ENCODE assay signal across 9 cellular contexts in the genomic region with DNA sequence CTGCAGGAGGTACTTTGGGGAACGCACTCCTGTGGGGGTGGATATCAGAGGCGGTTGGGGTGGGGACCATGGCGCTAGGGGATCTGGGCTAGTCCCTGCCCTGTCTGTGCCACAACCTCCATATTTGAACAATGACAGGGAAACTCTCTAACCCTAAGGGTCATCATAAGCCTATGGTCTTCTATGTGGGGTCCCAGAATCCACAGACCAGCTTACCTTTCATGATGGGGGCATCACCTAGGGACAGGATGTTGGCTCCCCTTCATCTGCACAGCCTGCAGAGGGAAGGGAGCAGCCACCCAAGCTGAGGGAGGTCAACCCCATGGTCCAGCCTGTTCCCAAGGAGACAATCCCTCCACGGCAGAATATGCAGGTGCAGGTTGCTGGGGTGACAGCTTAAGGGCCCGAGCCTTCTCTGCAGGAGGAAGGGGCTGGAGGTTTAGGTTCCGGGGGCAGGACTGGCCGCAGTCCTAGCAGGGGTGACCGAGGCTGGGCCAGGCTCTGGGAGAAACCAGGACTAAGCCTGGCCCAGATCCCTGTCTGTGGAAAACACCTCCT. TPM values are rescaled to one million over a fixed set of nuclear protein-coding genes. Genes with fewer than 3 reads are reported as not detected.
DNase-seq lines count a peak whose midpoint lies in the region; ATAC-seq, FAIRE-seq and TF ChIP-seq lines count a peak whose summit lies in the region.
"Had no signal": no experiment of that assay in that cellular context is flagged by ENCODE, and none has a peak within 500 bp of the region (broad histone marks: within the 10 kb centered on the region; RNA-seq: fewer than 3 reads in every experiment).

No MANE protein-coding gene starts in this region.

- H3K27ac Mint-ChIP-seq in activated naive CD4-positive, alpha-beta T cell treated with anti-CD3 and anti-CD28 coated beads for 36 hours, result no peak overlapping the region
- peak overlapping the region; percentile 87 for H3K27ac Mint-ChIP-seq in memory B cell
- no peak overlapping the region for H3K27ac Mint-ChIP-seq in type B pancreatic cell

- H3K4me2 ChIP-seq in K562 (ENCODE audit: insufficient read depth, low read length), result peak overlapping the region; percentile 98

- H2AFZ ChIP-seq in K562 (ENCODE audit: low read depth, low read length), result no peak overlapping the region

- TF ChIP-seq RAD21 in K562 (CRISPR knock-in tag; conservative IDR thresholded peaks at IDR 0.05 in 1 of 2, IDR thresholded peaks at IDR 0.05 in 1 of 2), result no peak

- POLR2A ChIA-PET in K562 (lab: Yijun Ruan, JAX), result interaction anchor here (0.6 to 2.0 kb wide), 5 partner anchors 10 to 1096 kb away, joined by 3 to 10 read pairs (median 3); a partner anchor contains a TSS

- no peaks in the 10 kb centered on the region for H3K9me3 Mint-ChIP-seq in activated naive CD4-positive, alpha-beta T cell treated with anti-CD3 and anti-CD28 coated beads for 36 hours
- H3K9me3 Mint-ChIP-seq in memory B cell (no peaks in the 10 kb centered on the region), type B pancreatic cell (no peaks in the 10 kb centered on the region)

- no peak for FAIRE-seq in K562 (lab: Jason Lieb, UNC)

- 47% methylated on average over 8 of the region's 8 CpGs for WGBS in K562 (ENCODE audit: insufficient coverage, low coverage, missing lambda C conversion rate)

- DNase-seq in activated naive CD4-positive, alpha-beta T cell treated with anti-CD3 and anti-CD28 coated beads for 36 hours, result no peak
- no peak for DNase-seq in activated naive CD4-positive, alpha-beta T cell (lab: John Stamatoyannopoulos, UW)
- DNase-seq in K562 (ENCODE audit: extremely low read depth in 1 of 4, low spot score in 3 of 4), result no peak
- DNase-seq in memory B cell (ENCODE audit: low spot score in 2 of 2), result no peak
- no peak for DNase-seq in type B pancreatic cell (ENCODE audit: extremely low spot score, unreplicated experiment)
- DNase-seq in kidney tubule cell (ENCODE audit: low spot score), result no peak
- no peak for DNase-seq in NCI-H748 treated with DMSO at 0.1 percent for 48 hours (lab: John Stamatoyannopoulos, UW)

- H3K9me3 ChIP-seq in K562 (replicated peaks; ENCODE audit: control insufficient read depth, insufficient read depth, low read depth, low read length), result no peaks in the 10 kb centered on the region
- H3K9me3 ChIP-seq: mucosa of descending colon had no signal

- peaks cover 4% of the 10 kb centered on the region for H3K9me1 ChIP-seq in K562 (ENCODE audit: control insufficient read depth, insufficient read depth, low read length)

- H3K4me3 Mint-ChIP-seq in activated naive CD4-positive, alpha-beta T cell treated with anti-CD3 and anti-CD28 coated beads for 36 hours, result peak overlapping the region; percentile 80
- peak overlapping the region; percentile 92 for H3K4me3 Mint-ChIP-seq in memory B cell
- peak overlapping the region; percentile 88 for H3K4me3 Mint-ChIP-seq in type B pancreatic cell

- peak overlapping the region; percentile 82 to 94 for H3K9ac ChIP-seq in K562 (ENCODE audit: insufficient read depth in 1 of 2, low read depth in 2 of 2, low read length in 2 of 2)

- peaks cover 31% of the 10 kb centered on the region; the same call in 2 of the 3 replicates for H3K36me3 ChIP-seq in K562 (ENCODE audit: control insufficient read depth, insufficient read depth, low read length)

- BruUV-seq in K562 (replicated peaks; lab: Mats Ljungman, UMichigan), result no TSS peak

- H3K27me3 ChIP-seq in K562 (ENCODE audit: control insufficient read depth in 2 of 2, insufficient read depth in 2 of 2, low read length in 2 of 2), result no peaks in the 10 kb centered on the region

- intact Hi-C loops in activated naive CD4-positive, alpha-beta T cell treated with anti-CD3 and anti-CD28 coated beads for 36 hours (cut with micrococcal nuclease), result loop anchor here (10.0 kb wide), 1 partner anchor 764 kb away; a partner anchor contains a TSS
- intact Hi-C loops in K562 (cut with micrococcal nuclease), result loop anchor here (2.0 to 10.0 kb wide), 3 partner anchors 16 to 504 kb away; a partner anchor contains a TSS

- TF ChIP-seq EP300 in K562 (IDR thresholded peaks at IDR 0.05; ENCODE audit: low read length), result no peak

- in situ Hi-C loops in K562 (cut with MboI), result loop anchor here (10.0 to 25.0 kb wide), 2 partner anchors 744 to 912 kb away; a partner anchor contains a TSS

- ATAC-seq in K562 (no peak), memory B cell (ENCODE audit: low read depth) (no peak), HG03196 (IDR thresholded peaks at IDR 0.05; ENCODE audit: unreplicated experiment) (no peak)

- H3K4me3 ChIP-seq in K562, result peak overlapping the region; percentile 83
- H3K4me3 ChIP-seq: mucosa of descending colon had no signal

- H3K27ac ChIP-seq in K562 (ENCODE audit: extremely low read depth, low read depth, low read length), result peak overlapping the region; percentile 87

- TF ChIP-seq POLR2A in K562 (conservative IDR thresholded peaks at IDR 0.05), result no peak

- H4K20me1 ChIP-seq in K562 (replicated peaks; ENCODE audit: control insufficient read depth, insufficient read depth, low read length), result no peaks in the 10 kb centered on the region

- H3K27me3 Mint-ChIP-seq in activated naive CD4-positive, alpha-beta T cell treated with anti-CD3 and anti-CD28 coated beads for 36 hours (ENCODE audit: low read depth), result no peaks in the 10 kb centered on the region
- H3K27me3 Mint-ChIP-seq in memory B cell (no peaks in the 10 kb centered on the region), type B pancreatic cell (no peaks in the 10 kb centered on the region)

- TF ChIP-seq CTCF in K562 (IDR thresholded peaks at IDR 0.05 in 2 of 3, conservative IDR thresholded peaks at IDR 0.05 in 1 of 3; ENCODE audit: insufficient read depth in 2 of 3, low read depth in 1 of 3, low read length in 3 of 3), result 0 out of 6 replicates have a peak, but pooled peaks of 1 of the 3 experiments have one; percentile 5
- TF ChIP-seq CTCF in type B pancreatic cell (conservative IDR thresholded peaks at IDR 0.05), result no peak

- H3K79me2 ChIP-seq in K562 (ENCODE audit: control insufficient read depth, insufficient read depth, low read length), result peaks cover 32% of the 10 kb centered on the region

- peaks cover 2% of the 10 kb centered on the region for H3K36me3 Mint-ChIP-seq in activated naive CD4-positive, alpha-beta T cell treated with anti-CD3 and anti-CD28 coated beads for 36 hours (ENCODE audit: low read depth)
- H3K36me3 Mint-ChIP-seq in memory B cell, result no peaks in the 10 kb centered on the region
- peaks cover 3% of the 10 kb centered on the region for H3K36me3 Mint-ChIP-seq in type B pancreatic cell

- H3K4me1 ChIP-seq in K562 (replicated peaks in 1 of 2; ENCODE audit: control insufficient read depth in 2 of 2, insufficient read depth in 2 of 2, low read length in 2 of 2), result peaks cover 26 to 55% of the 10 kb centered on the region in 2 experiments

- H3K4me1 Mint-ChIP-seq in activated naive CD4-positive, alpha-beta T cell treated with anti-CD3 and anti-CD28 coated beads for 36 hours (ENCODE audit: low read depth), result peaks cover 16% of the 10 kb centered on the region
- H3K4me1 Mint-ChIP-seq in memory B cell (peaks cover 15% of the 10 kb centered on the region), type B pancreatic cell (ENCODE audit: unreplicated experiment) (peaks cover 19% of the 10 kb centered on the region)

- CTCF ChIA-PET in activated naive CD4-positive, alpha-beta T cell treated with anti-CD3 and anti-CD28 coated beads for 36 hours (lab: Charles Lee), result interaction anchor here (1.3 to 2.0 kb wide), 2 partner anchors 9 to 11 kb away, joined by 4 to 11 read pairs; no protein-coding TSS in a partner anchor
- CTCF ChIA-PET in K562 (lab: Yijun Ruan, JAX; ENCODE audit: low intra/inter-chr PET ratio), result no interaction called here

RNA-seq across cellular contexts. Expression of a gene that starts 1.7 kb away (rescaled TPM):
- 1 to 10 TPM; 4.2 to 4.7 TPM for total RNA-seq in activated naive CD4-positive, alpha-beta T cell treated with anti-CD3 and anti-CD28 coated beads for 36 hours
- 12.4 and 41.2 TPM in 2 replicates for total RNA-seq in K562 (2011; cell fraction: chromatin; rRNA removed; ENCODE audit: low replicate concordance)
- total RNA-seq in K562 (2011; cell fraction: nucleolus; rRNA removed), result 46.8 and 54.4 TPM in 2 replicates
- total RNA-seq in K562 (2011; cell fraction: nucleoplasm; rRNA removed), result 36.7 and 43.2 TPM in 2 replicates
- total RNA-seq in K562 (2014; rRNA removed) (19.0 and 23.5 TPM in 2 replicates), K562 (2014; rRNA removed; fragmentation: Illumina TruSeq; extraction: Trizol) (6.3 and 7.8 TPM in 2 replicates), K562 (2015; rRNA removed; fragmentation: Illumina TruSeq; extraction: Trizol) (12.4 and 12.9 TPM in 2 replicates), K562 (2021) (21.9 and 23.3 TPM in 2 replicates), type B pancreatic cell (ENCODE audit: low replicate concordance) (18.7 and 19.4 TPM in 2 replicates)
- polyA plus RNA-seq in K562 (2011; rRNA removed) (15.8 and 29.7 TPM in 2 replicates), K562 (2014; fragmentation: Illumina TruSeq; extraction: Trizol) (14.1 and 18.0 TPM in 2 replicates), K562 (2014; fragmentation: Nextera tagmentation; extraction: Ambion mirVana) (1 to 10 TPM; 4.9 to 5.8 TPM), K562 (2014; rRNA removed) (16.5 and 19.0 TPM in 2 replicates)
- polyA plus RNA-seq in K562 (2011; cell fraction: cytosol; rRNA removed), result 44.9 and 57.8 TPM in 2 replicates
- 25.0 and 28.3 TPM in 2 replicates for polyA plus RNA-seq in K562 (2011; cell fraction: nucleus; rRNA removed)
- 19.4 and 52.1 TPM in 2 replicates for polyA plus RNA-seq in K562 (2012)
- 12.8 and 14.8 TPM in 2 replicates for polyA minus RNA-seq in K562 (2011; rRNA and poly(A)+ RNA removed)
- 15.8 and 19.1 TPM in 2 replicates for polyA minus RNA-seq in K562 (2011; cell fraction: cytosol; rRNA and poly(A)+ RNA removed)
- polyA minus RNA-seq in K562 (2011; cell fraction: nucleus; rRNA and poly(A)+ RNA removed), result 9.3 and 12.7 TPM in 2 replicates

RNA-seq across cellular contexts. Expression of a gene that starts 7.0 kb away (rescaled TPM):
- total RNA-seq in activated naive CD4-positive, alpha-beta T cell treated with anti-CD3 and anti-CD28 coated beads for 36 hours, result 10 to 100 TPM; 14.3 to 14.6 TPM
- total RNA-seq in K562 (2011; cell fraction: chromatin; rRNA removed; ENCODE audit: low replicate concordance), result 24.2 and 49.1 TPM in 2 replicates
- 22.3 and 24.7 TPM in 2 replicates for total RNA-seq in K562 (2011; cell fraction: nucleolus; rRNA removed)
- 17.1 and 19.1 TPM in 2 replicates for total RNA-seq in K562 (2011; cell fraction: nucleoplasm; rRNA removed)
- total RNA-seq in K562 (2014; rRNA removed), result 4.2 and 7.9 TPM in 2 replicates
- 2.0 and 2.5 TPM in 2 replicates for total RNA-seq in K562 (2014; rRNA removed; fragmentation: Illumina TruSeq; extraction: Trizol)
- total RNA-seq in K562 (2015; rRNA removed; fragmentation: Illumina TruSeq; extraction: Trizol), result 4.6 and 5.7 TPM in 2 replicates
- total RNA-seq in K562 (2021), result 30.2 and 36.0 TPM in 2 replicates
- 2.2 and 3.0 TPM in 2 replicates for polyA plus RNA-seq in K562 (2011; rRNA removed)
- 1.6 and 2.3 TPM in 2 replicates for polyA plus RNA-seq in K562 (2011; cell fraction: cytosol; rRNA removed)
- 15.4 and 22.7 TPM in 2 replicates for polyA plus RNA-seq in K562 (2011; cell fraction: nucleus; rRNA removed)
- 17.4 and 52.0 TPM in 2 replicates for polyA plus RNA-seq in K562 (2012)
- polyA plus RNA-seq in K562 (2014; fragmentation: Illumina TruSeq; extraction: Trizol), result 15.0 and 20.1 TPM in 2 replicates
- under 1 TPM; 0.08 to 0.14 TPM for polyA plus RNA-seq in K562 (2014; fragmentation: Nextera tagmentation; extraction: Ambion mirVana)
- 15.5 and 16.9 TPM in 2 replicates for polyA plus RNA-seq in K562 (2014; rRNA removed)
- 1.7 and 2.1 TPM in 2 replicates for polyA minus RNA-seq in K562 (2011; rRNA and poly(A)+ RNA removed)
- 10.0 and 10.3 TPM in 2 replicates for polyA minus RNA-seq in K562 (2011; cell fraction: cytosol; rRNA and poly(A)+ RNA removed)
- 6.1 and 8.6 TPM in 2 replicates for polyA minus RNA-seq in K562 (2011; cell fraction: nucleus; rRNA and poly(A)+ RNA removed)
- total RNA-seq in type B pancreatic cell (ENCODE audit: low replicate concordance), result 19.3 and 25.0 TPM in 2 replicates

RNA-seq across cellular contexts. Expression of a gene that starts 27.2 kb away (rescaled TPM):
- 10 to 100 TPM; 13.6 to 15.2 TPM for total RNA-seq in activated naive CD4-positive, alpha-beta T cell treated with anti-CD3 and anti-CD28 coated beads for 36 hours
- total RNA-seq in K562 (2011; cell fraction: chromatin; rRNA removed; ENCODE audit: low replicate concordance), result 10.1 and 37.5 TPM in 2 replicates
- 30.4 and 31.2 TPM in 2 replicates for total RNA-seq in K562 (2011; cell fraction: nucleolus; rRNA removed)
- total RNA-seq in K562 (2011; cell fraction: nucleoplasm; rRNA removed), result 14.5 and 15.4 TPM in 2 replicates
- total RNA-seq in K562 (2014; rRNA removed) (32.7 and 48.1 TPM in 2 replicates), K562 (2014; rRNA removed; fragmentation: Illumina TruSeq; extraction: Trizol) (6.8 and 6.9 TPM in 2 replicates), K562 (2015; rRNA removed; fragmentation: Illumina TruSeq; extraction: Trizol) (17.6 and 17.8 TPM in 2 replicates), K562 (2021) (40.4 and 48.0 TPM in 2 replicates), type B pancreatic cell (ENCODE audit: low replicate concordance) (29.0 and 46.4 TPM in 2 replicates)
- polyA plus RNA-seq in K562 (2011; rRNA removed) (9.1 and 9.9 TPM in 2 replicates), K562 (2014; fragmentation: Illumina TruSeq; extraction: Trizol) (7.6 and 18.1 TPM in 2 replicates), K562 (2014; fragmentation: Nextera tagmentation; extraction: Ambion mirVana) (under 1 TPM in 1 of 2 experiments, not detected in 1; 0.13 TPM), K562 (2014; rRNA removed) (22.0 and 26.0 TPM in 2 replicates)
- polyA plus RNA-seq in K562 (2011; cell fraction: cytosol; rRNA removed), result 12.4 and 47.6 TPM in 2 replicates
- polyA plus RNA-seq in K562 (2011; cell fraction: nucleus; rRNA removed), result 16.9 and 37.2 TPM in 2 replicates
- polyA plus RNA-seq in K562 (2012), result 17.7 and 25.5 TPM in 2 replicates
- polyA minus RNA-seq in K562 (2011; rRNA and poly(A)+ RNA removed), result 3.8 and 7.2 TPM in 2 replicates
- polyA minus RNA-seq in K562 (2011; cell fraction: cytosol; rRNA and poly(A)+ RNA removed), result 26.1 and 27.7 TPM in 2 replicates
- 7.5 and 9.4 TPM in 2 replicates for polyA minus RNA-seq in K562 (2011; cell fraction: nucleus; rRNA and poly(A)+ RNA removed)

RNA-seq across cellular contexts. Expression of a gene that starts 34.4 kb away (rescaled TPM):
- total RNA-seq in activated naive CD4-positive, alpha-beta T cell treated with anti-CD3 and anti-CD28 coated beads for 36 hours, result under 1 TPM; 0.69 to 0.98 TPM
- 10.2 and 37.3 TPM in 2 replicates for total RNA-seq in K562 (2011; cell fraction: chromatin; rRNA removed; ENCODE audit: low replicate concordance)
- 37.7 and 50.4 TPM in 2 replicates for total RNA-seq in K562 (2011; cell fraction: nucleolus; rRNA removed)
- total RNA-seq in K562 (2011; cell fraction: nucleoplasm; rRNA removed), result 23.5 and 27.4 TPM in 2 replicates
- total RNA-seq in K562 (2014; rRNA removed) (49.1 and 61.1 TPM in 2 replicates), K562 (2014; rRNA removed; fragmentation: Illumina TruSeq; extraction: Trizol) (7.6 and 10.0 TPM in 2 replicates), K562 (2015; rRNA removed; fragmentation: Illumina TruSeq; extraction: Trizol) (23.6 and 24.1 TPM in 2 replicates), K562 (2021) (43.5 and 51.9 TPM in 2 replicates), type B pancreatic cell (ENCODE audit: low replicate concordance) (5.8 and 6.9 TPM in 2 replicates)
- polyA plus RNA-seq in K562 (2011; rRNA removed) (10.7 and 24.4 TPM in 2 replicates), K562 (2014; fragmentation: Illumina TruSeq; extraction: Trizol) (23.0 and 30.5 TPM in 2 replicates), K562 (2014; fragmentation: Nextera tagmentation; extraction: Ambion mirVana) (1 to 10 TPM; 5.4 to 6.7 TPM), K562 (2014; rRNA removed) (39.3 and 43.9 TPM in 2 replicates)
- polyA plus RNA-seq in K562 (2011; cell fraction: cytosol; rRNA removed), result 30.3 and 36.8 TPM in 2 replicates
- 40.7 and 47.2 TPM in 2 replicates for polyA plus RNA-seq in K562 (2011; cell fraction: nucleus; rRNA removed)
- 27.3 and 32.5 TPM in 2 replicates for polyA plus RNA-seq in K562 (2012)
- 4.3 and 5.1 TPM in 2 replicates for polyA minus RNA-seq in K562 (2011; rRNA and poly(A)+ RNA removed)
- polyA minus RNA-seq in K562 (2011; cell fraction: cytosol; rRNA and poly(A)+ RNA removed), result 8.5 and 17.7 TPM in 2 replicates
- 3.9 and 6.8 TPM in 2 replicates for polyA minus RNA-seq in K562 (2011; cell fraction: nucleus; rRNA and poly(A)+ RNA removed)

RNA-seq across cellular contexts. Expression of a gene that starts 54.2 kb away (rescaled TPM):
- total RNA-seq in activated naive CD4-positive, alpha-beta T cell treated with anti-CD3 and anti-CD28 coated beads for 36 hours, result under 1 TPM; 0.21 to 0.27 TPM
- total RNA-seq in K562 (2011; cell fraction: chromatin; rRNA removed; ENCODE audit: low replicate concordance), result 2.9 and 6.1 TPM in 2 replicates
- total RNA-seq in K562 (2011; cell fraction: nucleolus; rRNA removed), result 4.2 and 5.5 TPM in 2 replicates
- 6.2 and 12.7 TPM in 2 replicates for total RNA-seq in K562 (2011; cell fraction: nucleoplasm; rRNA removed)
- 0.36 and 1.0 TPM in 2 replicates for total RNA-seq in K562 (2014; rRNA removed)
- total RNA-seq in K562 (2014; rRNA removed; fragmentation: Illumina TruSeq; extraction: Trizol), result 0.38 and 0.44 TPM in 2 replicates
- 0.33 and 0.53 TPM in 2 replicates for total RNA-seq in K562 (2015; rRNA removed; fragmentation: Illumina TruSeq; extraction: Trizol)
- 1.8 TPM in 2 replicates for total RNA-seq in K562 (2021)
- 1.9 and 3.6 TPM in 2 replicates for polyA plus RNA-seq in K562 (2011; rRNA removed)
- polyA plus RNA-seq in K562 (2011; cell fraction: cytosol; rRNA removed), result 6.9 and 7.6 TPM in 2 replicates
- 11.5 and 14.8 TPM in 2 replicates for polyA plus RNA-seq in K562 (2011; cell fraction: nucleus; rRNA removed)
- polyA plus RNA-seq in K562 (2012), result 2.0 and 5.6 TPM in 2 replicates
- 2.5 and 2.8 TPM in 2 replicates for polyA plus RNA-seq in K562 (2014; fragmentation: Illumina TruSeq; extraction: Trizol)
- under 1 TPM; 0.24 to 0.35 TPM for polyA plus RNA-seq in K562 (2014; fragmentation: Nextera tagmentation; extraction: Ambion mirVana)
- 1.8 and 2.1 TPM in 2 replicates for polyA plus RNA-seq in K562 (2014; rRNA removed)
- polyA minus RNA-seq in K562 (2011; rRNA and poly(A)+ RNA removed), result 0.98 and 1.7 TPM in 2 replicates
- 1.1 and 1.4 TPM in 2 replicates for polyA minus RNA-seq in K562 (2011; cell fraction: cytosol; rRNA and poly(A)+ RNA removed)
- polyA minus RNA-seq in K562 (2011; cell fraction: nucleus; rRNA and poly(A)+ RNA removed), result 1.3 and 1.9 TPM in 2 replicates
- 2.5 and 3.1 TPM in 2 replicates for total RNA-seq in type B pancreatic cell (ENCODE audit: low replicate concordance)
